1 cellular context compared by ENCODE assay signal in the genomic region with DNA sequence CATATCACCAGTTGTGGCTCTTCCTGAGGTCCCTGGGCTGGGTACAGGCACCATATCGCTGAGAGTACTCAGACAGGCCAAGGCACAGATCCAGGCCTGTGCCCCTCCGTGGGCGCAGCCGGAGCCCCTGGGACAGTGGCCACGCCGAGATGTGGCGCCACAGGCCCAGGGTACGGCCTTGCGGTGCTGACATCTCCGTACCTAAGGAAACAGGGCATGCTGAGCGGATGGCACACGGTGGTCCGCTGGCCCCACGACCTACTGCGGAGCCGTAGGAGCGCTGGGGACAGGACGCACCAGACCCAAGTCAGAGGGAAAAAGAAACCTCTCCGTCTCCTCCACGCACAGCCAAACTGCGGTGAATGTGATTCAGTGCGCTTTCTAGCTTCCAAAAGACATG.
TF ChIP-seq lines count a peak whose summit lies in the region.

No MANE protein-coding gene starts in this region.

TF ChIP-seq in WTC11, 78 proteins besides CTCF, POLR2A, EP300 and RAD21 (continued from another document):
- TF ChIP-seq, protein P1, sequence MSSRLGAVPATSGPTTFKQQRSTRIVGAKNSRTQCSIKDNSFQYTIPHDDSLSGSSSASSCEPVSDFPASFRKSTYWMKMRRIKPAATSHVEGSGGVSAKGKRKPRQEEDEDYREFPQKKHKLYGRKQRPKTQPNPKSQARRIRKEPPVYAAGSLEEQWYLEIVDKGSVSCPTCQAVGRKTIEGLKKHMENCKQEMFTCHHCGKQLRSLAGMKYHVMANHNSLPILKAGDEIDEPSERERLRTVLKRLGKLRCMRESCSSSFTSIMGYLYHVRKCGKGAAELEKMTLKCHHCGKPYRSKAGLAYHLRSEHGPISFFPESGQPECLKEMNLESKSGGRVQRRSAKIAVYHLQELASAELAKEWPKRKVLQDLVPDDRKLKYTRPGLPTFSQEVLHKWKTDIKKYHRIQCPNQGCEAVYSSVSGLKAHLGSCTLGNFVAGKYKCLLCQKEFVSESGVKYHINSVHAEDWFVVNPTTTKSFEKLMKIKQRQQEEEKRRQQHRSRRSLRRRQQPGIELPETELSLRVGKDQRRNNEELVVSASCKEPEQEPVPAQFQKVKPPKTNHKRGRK (CRISPR knock-in tag; IDR thresholded peaks at IDR 0.05; ENCODE audit: borderline replicate concordance), result no peak
- TF ChIP-seq NFATC4 (CRISPR knock-in tag; IDR thresholded peaks at IDR 0.05), result no peak
- TF ChIP-seq SMAD4 (CRISPR knock-in tag; IDR thresholded peaks at IDR 0.05), result no peak
- no peak for TF ChIP-seq TP53 (CRISPR knock-in tag; IDR thresholded peaks at IDR 0.05)
- TF ChIP-seq, protein P2, sequence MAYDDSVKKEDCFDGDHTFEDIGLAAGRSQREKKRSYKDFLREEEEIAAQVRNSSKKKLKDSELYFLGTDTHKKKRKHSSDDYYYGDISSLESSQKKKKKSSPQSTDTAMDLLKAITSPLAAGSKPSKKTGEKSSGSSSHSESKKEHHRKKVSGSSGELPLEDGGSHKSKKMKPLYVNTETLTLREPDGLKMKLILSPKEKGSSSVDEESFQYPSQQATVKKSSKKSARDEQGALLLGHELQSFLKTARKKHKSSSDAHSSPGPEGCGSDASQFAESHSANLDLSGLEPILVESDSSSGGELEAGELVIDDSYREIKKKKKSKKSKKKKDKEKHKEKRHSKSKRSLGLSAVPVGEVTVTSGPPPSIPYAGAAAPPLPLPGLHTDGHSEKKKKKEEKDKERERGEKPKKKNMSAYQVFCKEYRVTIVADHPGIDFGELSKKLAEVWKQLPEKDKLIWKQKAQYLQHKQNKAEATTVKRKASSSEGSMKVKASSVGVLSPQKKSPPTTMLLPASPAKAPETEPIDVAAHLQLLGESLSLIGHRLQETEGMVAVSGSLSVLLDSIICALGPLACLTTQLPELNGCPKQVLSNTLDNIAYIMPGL (CRISPR knock-in tag; IDR thresholded peaks at IDR 0.05), result no peak
- TF ChIP-seq FOXK1 (CRISPR knock-in tag; IDR thresholded peaks at IDR 0.05), result no peak
